Comparison of ENCODE assay signal across 8 cellular contexts in the genomic region with DNA sequence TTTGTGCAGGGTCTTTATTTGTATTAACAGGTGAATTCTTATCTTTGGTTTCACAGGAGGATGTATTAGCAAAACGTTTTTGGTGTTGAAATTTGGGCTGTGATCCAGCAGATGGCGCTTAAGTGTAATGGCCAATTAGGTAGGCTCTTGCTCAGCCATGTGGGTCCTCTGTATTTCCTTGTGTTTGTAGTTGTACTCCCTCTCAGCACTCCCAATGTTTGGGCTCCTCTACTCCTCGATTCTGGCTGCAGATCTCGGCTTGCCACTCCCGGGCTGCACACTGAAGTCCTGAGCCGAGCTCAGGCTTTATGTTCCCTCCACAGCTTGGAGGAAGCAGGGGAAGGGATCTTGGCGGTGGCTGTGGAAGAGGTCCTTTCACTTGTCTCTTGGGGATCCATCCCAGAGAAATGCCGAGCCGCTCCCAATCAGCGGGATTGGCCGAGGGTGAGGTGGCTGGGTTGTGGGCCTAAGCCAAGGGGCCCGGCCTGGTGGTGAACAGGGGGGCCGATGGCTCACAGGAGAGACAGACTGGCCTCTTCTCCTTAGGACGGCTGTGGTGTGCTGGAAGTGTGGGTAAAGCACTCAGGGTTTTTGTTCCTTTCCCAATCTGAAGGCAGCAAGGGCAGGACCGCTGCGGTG.
DNase-seq lines count a peak whose midpoint lies in the region; ATAC-seq and TF ChIP-seq lines count a peak whose summit lies in the region.

No MANE protein-coding gene starts in this region.

- H3K9me3 Mint-ChIP-seq in stimulated activated naive CD8-positive, alpha-beta T cell treated with anti-CD3 and anti-CD28 coated beads, Interleukin-15, amount 100 ng/mL, for 72 hours = no peaks in the 10 kb centered on the region

- no peak overlapping the region for H3K4me2 ChIP-seq in KMS-11

- H3K36me3 ChIP-seq in KMS-11 (ENCODE audit: insufficient read depth) = no peaks in the 10 kb centered on the region
- H3K36me3 ChIP-seq in SK-N-MC (ENCODE audit: insufficient read depth, low read length) = no peaks in the 10 kb centered on the region
- H3K36me3 ChIP-seq in stomach = no peaks in the 10 kb centered on the region
- H3K36me3 ChIP-seq in prostate gland = no peaks in the 10 kb centered on the region

- intact Hi-C loops in stomach (cut with DNase I; ENCODE audit: low total_unique reads) = no loop called here
- intact Hi-C loops in prostate gland (cut with DNase I) = no loop called here

- H3K4me3 Mint-ChIP-seq in stimulated activated naive CD8-positive, alpha-beta T cell treated with anti-CD3 and anti-CD28 coated beads, Interleukin-15, amount 100 ng/mL, for 72 hours = no peak overlapping the region

- no peak overlapping the region for H3K27ac ChIP-seq in KMS-11
- H3K27ac ChIP-seq in SK-N-MC = peak overlapping the region; percentile 35; the same call in 1 of the 2 replicates
- H3K27ac ChIP-seq in foreskin keratinocyte = no peak overlapping the region
- no peak overlapping the region for H3K27ac ChIP-seq in stomach
- H3K27ac ChIP-seq in prostate gland = no peak overlapping the region

- TF ChIP-seq CTCF in KMS-11 (conservative IDR thresholded peaks at IDR 0.05; ENCODE audit: low read depth, low read length) (peak; percentile 58; the same call in 1 of the 2 replicates), foreskin keratinocyte (conservative IDR thresholded peaks at IDR 0.05) (peak; percentile 79), stomach (IDR thresholded peaks at IDR 0.05) (no peak), prostate gland (IDR thresholded peaks at IDR 0.05) (peak in 1 of 4 experiments; percentile 9)

- peak; percentile 7 for DNase-seq in DMS153 treated with DMSO at 0.1 percent for 48 hours (lab: John Stamatoyannopoulos, UW; ENCODE audit: unreplicated experiment)
- no peak for DNase-seq in SK-N-MC (ENCODE audit: low read depth, low spot score)
- peak; percentile 16 to 43 for DNase-seq in foreskin keratinocyte
- peak; percentile 12 to 24 for DNase-seq in stimulated activated naive CD8-positive, alpha-beta T cell treated with anti-CD3 and anti-CD28 coated beads, Interleukin-15, amount 100 ng/mL, for 72 hours
- DNase-seq in stomach = no peak
- DNase-seq in prostate gland (ENCODE audit: low spot score) = no peak

- H3K27me3 ChIP-seq in KMS-11 (ENCODE audit: insufficient read depth, low read depth) = no peaks in the 10 kb centered on the region
- H3K27me3 ChIP-seq in foreskin keratinocyte = no peaks in the 10 kb centered on the region
- no peaks in the 10 kb centered on the region for H3K27me3 ChIP-seq in stomach
- H3K27me3 ChIP-seq in prostate gland (replicated peaks; ENCODE audit: insufficient read depth) = no peaks in the 10 kb centered on the region

- H3K4me1 Mint-ChIP-seq in stimulated activated naive CD8-positive, alpha-beta T cell treated with anti-CD3 and anti-CD28 coated beads, Interleukin-15, amount 100 ng/mL, for 72 hours = no peaks in the 10 kb centered on the region

- H3K4me1 ChIP-seq in KMS-11 (ENCODE audit: low read depth, poor library complexity, severe bottlenecking) (no peaks in the 10 kb centered on the region), foreskin keratinocyte (no peaks in the 10 kb centered on the region), stomach (peaks cover 0 to 26% (median 13%) of the 10 kb centered on the region in 4 donors), prostate gland (replicated peaks) (no peaks in the 10 kb centered on the region)

- TF ChIP-seq POLR2A in stomach (IDR thresholded peaks at IDR 0.05) = no peak
- no peak for TF ChIP-seq POLR2A in prostate gland (IDR thresholded peaks at IDR 0.05)

- H3K9me3 ChIP-seq in SK-N-MC (ENCODE audit: low read depth, low read length) (no peaks in the 10 kb centered on the region), stomach (no peaks in the 10 kb centered on the region), prostate gland (no peaks in the 10 kb centered on the region)

- H3K79me2 ChIP-seq in KMS-11 (ENCODE audit: insufficient read depth, low read depth) = no peaks in the 10 kb centered on the region

- no peak overlapping the region for H3K27ac Mint-ChIP-seq in stimulated activated naive CD8-positive, alpha-beta T cell treated with anti-CD3 and anti-CD28 coated beads, Interleukin-15, amount 100 ng/mL, for 72 hours

- no peaks in the 10 kb centered on the region for H4K20me1 ChIP-seq in KMS-11 (ENCODE audit: insufficient read depth)

- WGBS in stomach, 5 donors = 83 to 87% (median 85%) methylated on average over 16 of the region's 16 CpGs
- 84% methylated on average over 16 of the region's 16 CpGs for WGBS in prostate gland

- ATAC-seq in GM19043 (IDR thresholded peaks at IDR 0.05; ENCODE audit: low read depth, unreplicated experiment) (peak; percentile 82), foreskin keratinocyte (peak; percentile 73)
- peak; percentile 49 for ATAC-seq in stimulated activated naive CD8-positive, alpha-beta T cell treated with anti-CD3 and anti-CD28 coated beads, Interleukin-15, amount 100 ng/mL, for 72 hours

- H3K4me3 ChIP-seq in KMS-11 (IDR thresholded peaks at IDR 0.05; ENCODE audit: insufficient read depth, low read depth, low read length) = no peak overlapping the region
- H3K4me3 ChIP-seq in SK-N-MC = no peak overlapping the region
- no peak overlapping the region for H3K4me3 ChIP-seq in stomach
- no peak overlapping the region for H3K4me3 ChIP-seq in prostate gland

- peak overlapping the region; percentile 39; the same call in 1 of the 2 replicates for H2AFZ ChIP-seq in KMS-11 (ENCODE audit: low read depth)

- no peak overlapping the region for H3K9ac ChIP-seq in KMS-11
- no peak overlapping the region for H3K9ac ChIP-seq in SK-N-MC (ENCODE audit: insufficient read length)

- TF ChIP-seq EP300 in stomach (IDR thresholded peaks at IDR 0.05) = no peak

- no peaks in the 10 kb centered on the region for H3K27me3 Mint-ChIP-seq in stimulated activated naive CD8-positive, alpha-beta T cell treated with anti-CD3 and anti-CD28 coated beads, Interleukin-15, amount 100 ng/mL, for 72 hours

Comparison
In these comparisons a context has a peak if more than half of its experiments do, and no peak if none do; other contexts are left out.
1. DNase-seq: peak in DMS153 treated with DMSO at 0.1 percent for 48 hours (single experiment), foreskin keratinocyte (2 of 2) and stimulated activated naive CD8-positive, alpha-beta T cell treated with anti-CD3 and anti-CD28 coated beads, Interleukin-15, amount 100 ng/mL, for 72 hours (2 of 2); none in SK-N-MC (single experiment), stomach (single experiment) and prostate gland (single experiment).
2. CTCF ChIP-seq: peak in KMS-11 (single experiment) and foreskin keratinocyte (single experiment); none in stomach (0 of 7).
3. Peak in every context shown above with its lines, with median percentiles within 50 percentile points of each other: ATAC-seq.